In genomic region chr1:70169018-70169839, GRCh38 we compare ENCODE assay signal across 28 cellular contexts. TPM values are rescaled to one million over a fixed set of nuclear protein-coding genes. Genes with fewer than 3 reads are reported as not detected.
DNase-seq lines count a peak whose midpoint lies in the region; ATAC-seq and TF ChIP-seq lines count a peak whose summit lies in the region.
"Had no signal": no experiment of that assay in that cellular context is flagged by ENCODE, and none has a peak within 500 bp of the region (broad histone marks: within the 10 kb centered on the region; RNA-seq: fewer than 3 reads in every experiment).

No MANE protein-coding gene starts in this region.

- H3K4me2 ChIP-seq in H9 (ENCODE audit: insufficient read depth, insufficient read length, low read length) = no peak overlapping the region
- H3K4me2 ChIP-seq in mesendoderm (ENCODE audit: low read length) = no peak overlapping the region

- H3K9ac ChIP-seq in H9 (ENCODE audit: extremely low read depth, insufficient read length, low read length) = no peak overlapping the region
- H3K9ac ChIP-seq in mesendoderm (ENCODE audit: low read length) = no peak overlapping the region

- no peak for DNase-seq in activated T-cell treated with anti-CD3 and anti-CD28 coated beads, Interleukin-2, amount 50 U/mL, for 24 hours
- no peak for DNase-seq in activated T-cell treated with anti-CD3 and anti-CD28 coated beads, Interleukin-2, amount 50 U/mL, for 1 hour
- no peak for DNase-seq in H9
- peak; percentile 19 for DNase-seq in amniotic epithelial cell (ENCODE audit: low read depth)
- peak; percentile 11 for DNase-seq in mesendoderm
- no peak for DNase-seq in NCI-H1417 (lab: John Stamatoyannopoulos, UW)
- DNase-seq: activated CD4-positive, alpha-beta T cell treated with anti-CD3 and anti-CD28 coated beads, Interleukin-2, amount 50 U/mL, for 4 hours; anterior cingulate cortex; effector CD8-positive, alpha-beta T cell; foreskin fibroblast; left cardiac atrium; naive B cell; NCI-H1436; NCI-H2171 treated with DMSO at 0.1 percent for 48 hours; NCI-H524 treated with DMSO at 0.1 percent for 48 hours; NK-92 treated with Interleukin-12 subunit alpha and Interleukin-12 subunit beta, amount 100 ng/mL, for 24 hours; nucleus accumbens; psoas muscle; SHP77 treated with DMSO at 0.1 percent for 48 hours; thyroid gland had no signal

- no peak overlapping the region for H3K27ac ChIP-seq in H9 (ENCODE audit: insufficient read length, low read depth, low read length)
- H3K27ac ChIP-seq in mesendoderm (ENCODE audit: low read depth, low read length) = no peak overlapping the region
- H3K27ac ChIP-seq: psoas muscle, thyroid gland, VCaP had no signal

- H3K36me3 Mint-ChIP-seq in activated T-cell treated with anti-CD3 and anti-CD28 coated beads, Interleukin-2, amount 50 U/mL, for 24 hours (ENCODE audit: low read depth) = peaks cover 71% of the 10 kb centered on the region
- H3K36me3 Mint-ChIP-seq in H9 (ENCODE audit: insufficient read depth in 1 of 3, low read depth in 3 of 3) = peaks cover 0 to 6% (median 0%) of the 10 kb centered on the region in 3 experiments; a peak in 1 of 7 replicates

- H2BK5ac ChIP-seq in H9 (ENCODE audit: insufficient read length, low read length) (no peak overlapping the region), mesendoderm (ENCODE audit: low read length) (no peak overlapping the region)

- no peaks in the 10 kb centered on the region for H3K9me3 Mint-ChIP-seq in activated T-cell treated with anti-CD3 and anti-CD28 coated beads, Interleukin-2, amount 50 U/mL, for 24 hours
- H3K9me3 Mint-ChIP-seq in H9 = no peaks in the 10 kb centered on the region
- H3K9me3 Mint-ChIP-seq: activated naive CD4-positive, alpha-beta T cell treated with anti-CD3 and anti-CD28 coated beads, Interleukin-2, amount 50 U/mL, for 24 hours; activated T-helper 2 cell treated with anti-CD3 and anti-CD28 coated beads, Interferon-gamma antibody, Interleukin-2, Interleukin-4, amounts not matched to agents 10 μg/mL and 5 μg/mL and 100 μg/mL, durations not matched to agents 14 hours and 24 hours and 36 hours; naive B cell; stimulated activated naive CD8-positive, alpha-beta T cell treated with anti-CD3 and anti-CD28 coated beads, Interleukin-15, Interleukin-2, amounts not matched to agents 100 ng/mL and 50 ng/mL, for 24 hours; T-helper 2 cell treated with Interferon-gamma antibody and Interleukin-4, amounts not matched to agents 5 μg/mL and 100 μg/mL, for 36 hours had no signal

- H3K4me3 ChIP-seq in mesendoderm (ENCODE audit: low read length) = no peak overlapping the region
- H3K4me3 ChIP-seq: psoas muscle, thyroid gland had no signal

- H3K4me3 Mint-ChIP-seq in activated T-cell treated with anti-CD3 and anti-CD28 coated beads, Interleukin-2, amount 50 U/mL, for 24 hours = no peak overlapping the region
- no peak overlapping the region for H3K4me3 Mint-ChIP-seq in H9
- H3K4me3 Mint-ChIP-seq: activated naive CD4-positive, alpha-beta T cell treated with anti-CD3 and anti-CD28 coated beads, Interleukin-2, amount 50 U/mL, for 24 hours; B cell; naive B cell; stimulated activated naive CD8-positive, alpha-beta T cell treated with anti-CD3 and anti-CD28 coated beads, Interleukin-15, Interleukin-2, amounts not matched to agents 100 ng/mL and 50 ng/mL, for 24 hours; T-helper 2 cell treated with Interferon-gamma antibody and Interleukin-4, amounts not matched to agents 5 μg/mL and 100 μg/mL, for 36 hours had no signal

- H3K56ac ChIP-seq in H9 (ENCODE audit: insufficient read length, low read depth, low read length) (no peak overlapping the region), mesendoderm (ENCODE audit: low read length) (no peak overlapping the region)

- H3K23ac ChIP-seq in H9 (ENCODE audit: insufficient read length, low read depth, low read length) = no peak overlapping the region
- no peak overlapping the region for H3K23ac ChIP-seq in mesendoderm (ENCODE audit: low read length)

- TF ChIP-seq CTCF in H9 (conservative IDR thresholded peaks at IDR 0.05) = no peak

- H2BK15ac ChIP-seq in H9 (ENCODE audit: low read depth, low read length) (no peak overlapping the region), mesendoderm (replicated peaks; ENCODE audit: low read depth) (no peak overlapping the region)

- H2BK12ac ChIP-seq in H9 (ENCODE audit: insufficient read length, low read depth, low read length) = no peak overlapping the region

- no peak overlapping the region for H2AFZ ChIP-seq in H9 (ENCODE audit: low read length)

- H3K27me3 ChIP-seq in H9 (ENCODE audit: insufficient read depth, low read length) = no peaks in the 10 kb centered on the region
- no peaks in the 10 kb centered on the region for H3K27me3 ChIP-seq in mesendoderm (ENCODE audit: insufficient read depth, low read length, poor library complexity)
- H3K27me3 ChIP-seq: thyroid gland had no signal

- H4K20me1 ChIP-seq in H9 (ENCODE audit: control insufficient read depth, insufficient read depth, insufficient read length) = no peaks in the 10 kb centered on the region

- no peak overlapping the region for H2BK20ac ChIP-seq in H9 (ENCODE audit: low read depth, low read length, poor library complexity, severe bottlenecking)

- ATAC-seq in HG03439 (IDR thresholded peaks at IDR 0.05; ENCODE audit: unreplicated experiment) (no peak), GM21381 (IDR thresholded peaks at IDR 0.05; ENCODE audit: unreplicated experiment) (no peak)
- ATAC-seq: psoas muscle had no signal

- H3K79me2 ChIP-seq in H9 (ENCODE audit: insufficient read depth, low read length) (no peaks in the 10 kb centered on the region), mesendoderm (ENCODE audit: control insufficient read depth, insufficient read depth, low read length) (no peaks in the 10 kb centered on the region)

- H3K27me3 Mint-ChIP-seq in activated T-cell treated with anti-CD3 and anti-CD28 coated beads, Interleukin-2, amount 50 U/mL, for 24 hours = no peaks in the 10 kb centered on the region
- H3K27me3 Mint-ChIP-seq in H9 (ENCODE audit: low read depth) = no peaks in the 10 kb centered on the region
- H3K27me3 Mint-ChIP-seq: activated naive CD4-positive, alpha-beta T cell treated with anti-CD3 and anti-CD28 coated beads, Interleukin-2, amount 50 U/mL, for 24 hours; B cell; naive B cell; stimulated activated naive CD8-positive, alpha-beta T cell treated with anti-CD3 and anti-CD28 coated beads, Interleukin-15, Interleukin-2, amounts not matched to agents 100 ng/mL and 50 ng/mL, for 24 hours had no signal

- H2AK5ac ChIP-seq in H9 (ENCODE audit: insufficient read length, low read length) (no peak overlapping the region), mesendoderm (ENCODE audit: low read length) (no peak overlapping the region)

- H3K4ac ChIP-seq in H9 (ENCODE audit: low read depth, low read length) = no peak overlapping the region
- H3K4ac ChIP-seq in mesendoderm (ENCODE audit: low read depth, low read length) = no peak overlapping the region

- no peak overlapping the region for H2BK120ac ChIP-seq in H9 (ENCODE audit: low read depth, low read length, poor library complexity, severe bottlenecking)
- H2BK120ac ChIP-seq in mesendoderm (ENCODE audit: low read depth, low read length) = no peak overlapping the region

- H4K8ac ChIP-seq in H9 (replicated peaks; ENCODE audit: insufficient read length, low read depth, low read length) = no peak overlapping the region
- no peak overlapping the region for H4K8ac ChIP-seq in mesendoderm (ENCODE audit: low read depth, low read length)

- H3K4me1 Mint-ChIP-seq in activated T-cell treated with anti-CD3 and anti-CD28 coated beads, Interleukin-2, amount 50 U/mL, for 24 hours (ENCODE audit: low read depth) = peaks cover 13% of the 10 kb centered on the region
- H3K4me1 Mint-ChIP-seq in H9 = peaks cover 4 to 6% of the 10 kb centered on the region in 2 experiments; a peak in 2 of 4 replicates
- H3K4me1 Mint-ChIP-seq: activated naive CD4-positive, alpha-beta T cell treated with anti-CD3 and anti-CD28 coated beads, Interleukin-2, amount 50 U/mL, for 24 hours; B cell; naive B cell had no signal

- H3K23me2 ChIP-seq in H9 (ENCODE audit: insufficient read length, low read depth, low read length, poor library complexity, severe bottlenecking) = no peaks in the 10 kb centered on the region

- WGBS in H9 (ENCODE audit: extremely low coverage, insufficient read length, low lambda C conversion rate) = no CpG with 5 or more reads among the region's 5 CpGs
- no CpG with 5 or more reads among the region's 5 CpGs for WGBS in mesendoderm (ENCODE audit: extremely low coverage, insufficient coverage, low lambda C conversion rate)

- H3K27ac Mint-ChIP-seq in activated T-cell treated with anti-CD3 and anti-CD28 coated beads, Interleukin-2, amount 50 U/mL, for 24 hours = peak overlapping the region; percentile 69
- H3K27ac Mint-ChIP-seq in H9 = peak overlapping the region in 2 of 3 experiments; percentile 1 to 41; a peak in 3 of 7 replicates
- H3K27ac Mint-ChIP-seq: activated naive CD4-positive, alpha-beta T cell treated with anti-CD3 and anti-CD28 coated beads, Interleukin-2, amount 50 U/mL, for 24 hours; activated T-helper 2 cell treated with anti-CD3 and anti-CD28 coated beads, Interferon-gamma antibody, Interleukin-2, Interleukin-4, amounts not matched to agents 10 μg/mL and 5 μg/mL and 100 μg/mL, durations not matched to agents 14 hours and 24 hours and 36 hours; B cell; stimulated activated naive CD8-positive, alpha-beta T cell treated with anti-CD3 and anti-CD28 coated beads, Interleukin-15, Interleukin-2, amounts not matched to agents 100 ng/mL and 50 ng/mL, for 24 hours; T-helper 2 cell treated with Interferon-gamma antibody and Interleukin-4, amounts not matched to agents 5 μg/mL and 100 μg/mL, for 36 hours had no signal

- H3T11ph ChIP-seq in H9 (ENCODE audit: low read length) = no peak overlapping the region

- H3K14ac ChIP-seq in H9 (ENCODE audit: insufficient read depth, low read length) = no peak overlapping the region; the same call in 1 of the 2 replicates

- no peaks in the 10 kb centered on the region for H3K9me3 ChIP-seq in H9 (ENCODE audit: control insufficient read depth, low read depth, low read length)
- H3K9me3 ChIP-seq: psoas muscle, thyroid gland had no signal

- H3K4me1 ChIP-seq in H9 (ENCODE audit: insufficient read depth, low read length) (no peaks in the 10 kb centered on the region), mesendoderm (ENCODE audit: control insufficient read depth, low read depth, low read length) (no peaks in the 10 kb centered on the region)
- H3K4me1 ChIP-seq: psoas muscle, thyroid gland had no signal

- H3K18ac ChIP-seq in H9 (ENCODE audit: insufficient read length, low read depth, low read length) (no peak overlapping the region), mesendoderm (ENCODE audit: low read length) (no peak overlapping the region)

- H3K36me3 ChIP-seq in mesendoderm (ENCODE audit: control insufficient read depth, insufficient read depth, low read length) = no peaks in the 10 kb centered on the region
- H3K36me3 ChIP-seq: thyroid gland had no signal

- H3K79me1 ChIP-seq in H9 (ENCODE audit: insufficient read depth, low read depth, low read length, poor library complexity, severe bottlenecking) = no peaks in the 10 kb centered on the region
- no peaks in the 10 kb centered on the region for H3K79me1 ChIP-seq in mesendoderm (ENCODE audit: low read length)

- H4K5ac ChIP-seq in H9 (ENCODE audit: insufficient read length, low read depth, low read length) (no peak overlapping the region), mesendoderm (ENCODE audit: low read length) (no peak overlapping the region)

- no peak overlapping the region for H4K91ac ChIP-seq in H9 (ENCODE audit: insufficient read length, low read depth, low read length)

RNA-seq across cellular contexts. Expression of gene LRRC40, which starts 36.1 kb away (rescaled TPM):
- total RNA-seq in H9 (2021) = 27.6 and 28.0 TPM in 2 replicates
- 34.9 TPM for polyA plus RNA-seq in mesendoderm (2013, experiment 1 of 2)
- polyA plus RNA-seq in mesendoderm (2013, experiment 2 of 2) = 34.6 TPM

RNA-seq across cellular contexts. Expression of gene SRSF11, which starts 52.0 kb away (rescaled TPM):
- 206 and 214 TPM in 2 replicates for total RNA-seq in H9 (2021)
- 390 TPM for polyA plus RNA-seq in mesendoderm (2013, experiment 1 of 2)
- 405 TPM for polyA plus RNA-seq in mesendoderm (2013, experiment 2 of 2)

Comparison
In these comparisons a context has a peak if more than half of its experiments do, and no peak if none do; other contexts are left out.
1. DNase-seq: peak in amniotic epithelial cell (single experiment) and mesendoderm (single experiment); none in activated T-cell treated with anti-CD3 and anti-CD28 coated beads, Interleukin-2, amount 50 U/mL, for 24 hours (single experiment), activated T-cell treated with anti-CD3 and anti-CD28 coated beads, Interleukin-2, amount 50 U/mL, for 1 hour (single experiment), H9 (single experiment) and NCI-H1417 (0 of 3).